In the genomic region with DNA sequence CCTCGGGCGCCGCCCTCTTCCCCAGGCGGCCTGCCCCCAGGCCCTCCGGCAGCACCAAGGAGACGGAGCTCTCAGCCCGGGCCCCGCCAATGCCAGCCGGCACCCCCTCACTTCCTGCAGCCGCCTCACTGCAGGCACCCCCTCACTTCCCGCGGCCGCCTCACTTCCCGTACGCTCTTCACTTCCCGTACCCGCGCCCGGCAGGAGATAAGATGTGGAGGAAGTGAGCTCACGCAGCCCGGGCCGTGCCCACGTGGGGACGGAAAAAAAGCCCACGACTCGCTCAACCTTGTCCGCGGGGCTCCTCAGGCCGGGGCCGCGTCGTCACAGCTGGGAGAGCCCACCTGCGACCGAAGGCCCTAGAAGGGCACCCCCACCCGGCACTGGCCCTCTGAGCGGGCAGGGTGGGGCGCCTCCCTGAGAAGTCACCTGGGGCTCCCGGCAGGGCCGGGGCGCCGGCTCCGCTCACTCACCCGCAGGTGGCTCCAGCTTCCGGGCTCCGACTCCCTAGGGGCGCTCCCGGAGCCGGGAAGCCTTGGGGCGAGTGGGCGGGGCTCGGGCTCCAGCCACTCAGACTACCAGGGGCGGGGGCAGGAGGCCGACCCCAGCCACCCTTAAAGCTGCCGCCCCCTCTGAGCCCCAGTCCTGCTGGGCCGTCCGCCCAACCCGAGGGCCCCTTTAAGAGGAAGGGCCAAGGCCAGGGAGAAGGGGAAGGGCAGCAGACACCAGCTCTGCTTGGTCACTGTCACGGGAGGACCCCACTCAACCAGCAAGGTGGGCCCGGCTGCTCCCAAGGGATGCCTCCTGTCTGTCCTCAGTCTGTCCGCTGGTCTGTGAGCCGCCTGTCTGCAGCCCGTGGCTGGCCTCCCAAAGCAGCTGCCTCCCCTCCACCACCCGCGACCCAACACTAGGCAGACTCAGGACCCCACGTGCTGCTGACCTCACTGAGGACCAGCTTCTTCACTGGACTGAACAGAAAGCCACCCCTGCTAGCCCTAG, we compare ENCODE assay signal across 8 cellular contexts.
DNase-seq lines count a peak whose midpoint lies in the region; ATAC-seq and TF ChIP-seq lines count a peak whose summit lies in the region.

No MANE protein-coding gene starts in this region.

- CTCF ChIA-PET in GM10248 (lab: Yijun Ruan, JAX): interaction anchor here (0.7 to 2.1 kb wide), 17 partner anchors 9 to 340 kb away, joined by 3 to 9 read pairs (median 4); no protein-coding TSS in a partner anchor

- ATAC-seq in HG02763 (IDR thresholded peaks at IDR 0.05; ENCODE audit: unreplicated experiment): peak; percentile 51
- ATAC-seq in GM18519 (IDR thresholded peaks at IDR 0.05; ENCODE audit: low FRiP score, unreplicated experiment): no peak

- no peak for TF ChIP-seq CTCF in GM10248 (IDR thresholded peaks at IDR 0.05; ENCODE audit: control extremely low read depth, extremely low read depth, low read depth, missing control alignments)

- DNase-seq in GM10248 (ENCODE audit: extremely low spot score) (peak; percentile 80), NCI-H345 (lab: John Stamatoyannopoulos, UW) (peak; percentile 65), cerebellar cortex (ENCODE audit: low spot score) (peak; percentile 73), kidney glomerular epithelial cell (lab: John Stamatoyannopoulos, UW) (peak; percentile 67)
- DNase-seq in activated CD4-positive, alpha-beta T cell treated with anti-CD3 and anti-CD28 coated beads for 1 hour: peak; percentile 78
- DNase-seq in stimulated activated CD4-positive, alpha-beta T cell treated with anti-CD3 and anti-CD28 coated beads, Interleukin-15, amount 100 ng/mL, for 48 hours (ENCODE audit: low read depth in 2 of 2): peak; percentile 82 to 83

- POLR2A ChIA-PET in GM10248 (lab: Yijun Ruan, JAX): interaction anchor here (0.5 to 1.9 kb wide), 3 partner anchors 16 to 31 kb away, joined by 3 to 8 read pairs (median 3); partner anchors contain the start of gene PISD
